In the genomic region with DNA sequence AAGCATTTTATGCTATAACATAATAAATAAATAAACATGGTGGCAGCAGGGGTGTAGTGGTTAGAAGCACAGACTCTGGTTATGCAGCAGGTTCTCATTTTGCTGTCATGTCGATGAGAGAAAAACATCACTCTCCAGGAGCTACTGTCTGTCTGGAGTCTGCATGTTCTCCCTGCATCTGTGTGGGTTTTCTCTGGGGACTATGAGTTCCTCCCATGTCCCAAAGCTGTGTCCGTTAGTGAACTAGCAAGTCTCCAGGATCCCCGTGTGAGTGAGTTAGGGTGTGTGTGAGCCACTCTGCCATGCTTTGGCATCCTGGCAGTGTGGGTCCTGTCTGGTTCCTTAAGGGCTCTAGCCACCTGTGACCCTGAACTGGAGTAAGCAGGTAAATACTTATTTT, we compare ENCODE assay signal across 27 cellular contexts.
"Had no signal": no experiment of that assay in that cellular context is flagged by ENCODE, and none has a peak within 500 bp of the region (broad histone marks: within the 10 kb centered on the region; RNA-seq: fewer than 3 reads in every experiment).

No MANE protein-coding gene starts in this region.

- H3K9me3 ChIP-seq: lower lobe of right lung, pancreas, prostate gland, stomach, testis, thyroid gland, transverse colon, upper lobe of left lung, vagina had no signal

- H3K27me3 Mint-ChIP-seq: naive thymus-derived CD8-positive, alpha-beta T cell; stimulated activated naive B cell treated with anti-CD40 and anti-IgM and Interleukin-4, amounts not matched to agents 10 μg/mL and 1 μg/mL and 100 μg/mL, for 72 hours had no signal

- H3K27ac Mint-ChIP-seq: naive thymus-derived CD8-positive, alpha-beta T cell; nephron; stimulated activated naive B cell treated with anti-CD40 and anti-IgM and Interleukin-4, amounts not matched to agents 10 μg/mL and 1 μg/mL and 100 μg/mL, for 72 hours had no signal

- H3K9me3 Mint-ChIP-seq: nephron had no signal

- H3K4me1 ChIP-seq: lower lobe of right lung, pancreas, prostate gland, stomach, testis, thyroid gland, transverse colon, upper lobe of left lung, vagina had no signal

- H3K4me1 Mint-ChIP-seq: naive thymus-derived CD8-positive, alpha-beta T cell; nephron; neural crest cell; stimulated activated naive B cell treated with anti-CD40 and anti-IgM and Interleukin-4, amounts not matched to agents 10 μg/mL and 1 μg/mL and 100 μg/mL, for 72 hours had no signal

- H3K27ac ChIP-seq: lower lobe of right lung, pancreas, prostate gland, skin epidermis, stomach, testis, thyroid gland, transverse colon, upper lobe of left lung, vagina had no signal

- FAIRE-seq: islet of Langerhans, kidney, pancreas had no signal

- H3K4me3 ChIP-seq: lower lobe of right lung, pancreas, prostate gland, skin epidermis, stomach, testis, thyroid gland, transverse colon, upper lobe of left lung, vagina had no signal

- H3K36me3 ChIP-seq: lower lobe of right lung, pancreas, prostate gland, stomach, thyroid gland, transverse colon, upper lobe of left lung, vagina had no signal

- H3K27me3 ChIP-seq: pancreas, stomach, testis, thyroid gland, transverse colon, upper lobe of left lung, vagina had no signal

- ATAC-seq: lower lobe of right lung; naive thymus-derived CD8-positive, alpha-beta T cell; pancreas; sciatic nerve; stimulated activated naive B cell treated with anti-CD40 and anti-IgM and Interleukin-4, amounts not matched to agents 10 μg/mL and 1 μg/mL and 100 μg/mL, for 72 hours; stimulated activated naive CD8-positive, alpha-beta T cell treated with anti-CD3 and anti-CD28 coated beads, Interleukin-15, Interleukin-2, amounts not matched to agents 100 U/mL and 50 U/mL, for 24 hours had no signal

- H3K4me3 Mint-ChIP-seq: naive thymus-derived CD8-positive, alpha-beta T cell; nephron; neural crest cell; stimulated activated naive B cell treated with anti-CD40 and anti-IgM and Interleukin-4, amounts not matched to agents 10 μg/mL and 1 μg/mL and 100 μg/mL, for 72 hours had no signal

- H3K36me3 Mint-ChIP-seq: naive thymus-derived CD8-positive, alpha-beta T cell; stimulated activated naive B cell treated with anti-CD40 and anti-IgM and Interleukin-4, amounts not matched to agents 10 μg/mL and 1 μg/mL and 100 μg/mL, for 72 hours had no signal

- DNase-seq: hippocampal formation; kidney; lower lobe of right lung; mammary epithelial cell; mesenchymal stem cell; naive thymus-derived CD8-positive, alpha-beta T cell; nucleus accumbens; pancreas; posterior cingulate gyrus; stimulated activated CD4-positive, alpha-beta T cell treated with anti-CD3 and anti-CD28 coated beads, Interleukin-12 subunit alpha, Interleukin-12 subunit beta, amount 100 ng/mL, for 4 hours; stimulated activated CD4-positive, alpha-beta T cell treated with anti-CD3 and anti-CD28 coated beads, Interleukin-15, amount 100 ng/mL, for 24 hours; stimulated activated CD4-positive, alpha-beta T cell treated with anti-CD3 and anti-CD28 coated beads, Interleukin-2, amount 100 ng/mL, for 24 hours; stimulated activated CD4-positive, alpha-beta T cell treated with anti-CD3 and anti-CD28 coated beads, Interleukin-4, amount 100 ng/mL, for 1 hour; stimulated activated naive B cell treated with anti-CD40 and anti-IgM and Interleukin-4, amounts not matched to agents 10 μg/mL and 1 μg/mL and 100 μg/mL, for 72 hours; stimulated activated naive CD8-positive, alpha-beta T cell treated with anti-CD3 and anti-CD28 coated beads, Interleukin-15, Interleukin-2, amounts not matched to agents 100 U/mL and 50 U/mL, for 24 hours; stomach; testis; thyroid gland; transverse colon; upper lobe of left lung had no signal
